In genomic region chr2:148796735-148797512, GRCh38 we compare ENCODE assay signal across 19 cellular contexts.
"Had no signal": no experiment of that assay in that cellular context is flagged by ENCODE, and none has a peak within 500 bp of the region (broad histone marks: within the 10 kb centered on the region; RNA-seq: fewer than 3 reads in every experiment).

No MANE protein-coding gene starts in this region.

- DNase-seq: activated CD4-positive, alpha-beta T cell treated with anti-CD3 and anti-CD28 coated beads, Interleukin-2, amount 10 ng/mL, durations not matched to agents 7 days and 5 days; activated CD4-positive, CD25-positive, alpha-beta regulatory T cell; activated CD8-positive, alpha-beta memory T cell treated with anti-CD3 and anti-CD28 coated beads, Interleukin-2, amount 50 U/mL, for 48 hours; activated effector memory CD4-positive, alpha-beta T cell treated with anti-CD3 and anti-CD28 coated beads, Interleukin-2, amount 50 U/mL, for 16 hours; activated T-cell treated with anti-CD3 and anti-CD28 coated beads, Interleukin-2, amount 50 U/mL, for 48 hours; adrenal gland; erythroblast; foreskin melanocyte; hypothalamus; right lobe of liver; stimulated activated CD4-positive, alpha-beta T cell treated with anti-CD3 and anti-CD28 coated beads, Interleukin-4, amount 100 ng/mL, for 1 hour; upper lobe of left lung had no signal

- H3K4me3 ChIP-seq: adrenal gland, breast epithelium, coronary artery, lung, right lobe of liver, smooth muscle cell, thoracic aorta, upper lobe of left lung had no signal

- H3K4me1 ChIP-seq: adrenal gland, breast epithelium, parathyroid adenoma, right lobe of liver, upper lobe of left lung had no signal

- H3K9me3 ChIP-seq: adrenal gland, breast epithelium, right lobe of liver, thoracic aorta, upper lobe of left lung had no signal

- H3K27me3 ChIP-seq: adrenal gland, breast epithelium, right lobe of liver, upper lobe of left lung had no signal

- H3K27ac ChIP-seq: adrenal gland, breast epithelium, coronary artery, parathyroid adenoma, right lobe of liver, thoracic aorta, upper lobe of left lung had no signal

- ATAC-seq: activated naive CD4-positive, alpha-beta T cell treated with anti-CD3 and anti-CD28 coated beads, Interleukin-2, amount 50 U/mL, for 72 hours; right lobe of liver had no signal

- H3K36me3 ChIP-seq: adrenal gland, breast epithelium, right lobe of liver, thoracic aorta, upper lobe of left lung had no signal
